ENCODE assay signal across 16 cellular contexts in the genomic region with DNA sequence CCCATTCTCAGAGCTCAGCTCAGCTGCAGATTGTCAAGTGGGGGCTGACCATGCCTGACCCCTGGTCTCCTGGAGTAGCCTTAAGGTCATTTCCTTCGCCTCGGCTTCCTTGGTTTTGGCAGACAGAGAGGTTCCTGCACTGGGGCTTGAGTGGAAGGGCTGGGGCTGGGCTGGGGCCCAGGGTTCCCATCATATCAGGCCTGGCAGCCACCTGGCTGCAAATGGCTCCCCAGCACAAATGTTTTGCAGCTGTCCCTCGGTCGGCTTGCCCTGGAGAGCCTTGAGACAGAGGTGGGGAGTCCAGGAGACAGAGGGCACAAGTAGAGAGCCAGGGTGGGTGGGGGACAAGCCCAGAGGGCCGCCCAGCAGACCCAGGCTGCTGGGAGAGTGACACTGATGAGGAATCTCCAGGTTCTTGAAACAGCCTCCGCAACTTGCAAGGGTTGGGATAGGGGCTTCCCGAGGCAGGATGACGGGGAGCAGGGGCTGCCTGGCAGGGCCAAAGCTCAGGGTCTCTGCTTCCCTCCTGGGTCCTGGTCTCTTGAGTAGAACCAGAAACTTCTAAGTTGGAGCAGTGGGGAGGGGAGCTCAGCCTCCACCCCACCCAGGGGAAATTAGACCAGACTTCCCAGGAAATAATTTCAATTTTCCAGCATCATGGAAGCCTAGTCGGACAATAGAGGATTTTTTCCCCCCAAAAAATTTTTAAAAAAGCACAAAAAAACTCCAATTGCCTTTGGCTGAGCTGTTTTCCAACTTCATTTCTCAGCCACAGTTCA. TPM values are rescaled to one million over a fixed set of nuclear protein-coding genes. Genes with fewer than 3 reads are reported as not detected.
DNase-seq lines count a peak whose midpoint lies in the region; ATAC-seq, FAIRE-seq and TF ChIP-seq lines count a peak whose summit lies in the region.
"Had no signal": no experiment of that assay in that cellular context is flagged by ENCODE, and none has a peak within 500 bp of the region (broad histone marks: within the 10 kb centered on the region; RNA-seq: fewer than 3 reads in every experiment).

No MANE protein-coding gene starts in this region.

- POLR2A ChIA-PET in A549 (lab: Yijun Ruan, JAX): interaction anchor here (0.5 to 12.0 kb wide), 15 partner anchors 10 to 349 kb away, joined by 3 to 177 read pairs (median 6); no protein-coding TSS in a partner anchor

- CTCF ChIA-PET in A549 (lab: Yijun Ruan, JAX): interaction anchor here (0.8 to 37.5 kb wide), 8 partner anchors 8 to 97 kb away, joined by 3 to 822 read pairs (median 16); a partner anchor contains a TSS

- H3K36me3 Mint-ChIP-seq in neural progenitor cell: peaks cover 1% of the 10 kb centered on the region
- H3K36me3 Mint-ChIP-seq: activated naive CD8-positive, alpha-beta T cell; naive B cell had no signal

- no peaks in the 10 kb centered on the region for H3K79me2 ChIP-seq in neural progenitor cell (ENCODE audit: low read depth)

- ATAC-seq in A549 (peak; percentile 0 to 2; a peak in 4 of 6 replicates), heart left ventricle (peak in 3 of 4 donors; percentile 27 to 28 (median 27)), HG02610 (IDR thresholded peaks at IDR 0.05; ENCODE audit: unreplicated experiment) (no peak)

- H3K9ac ChIP-seq in neural progenitor cell: no peak overlapping the region

- H3F3A ChIP-seq in neural progenitor cell (ENCODE audit: low read depth): no peaks in the 10 kb centered on the region

- H3K36me3 ChIP-seq in SJCRH30: no peaks in the 10 kb centered on the region
- H3K36me3 ChIP-seq in heart left ventricle: peaks cover 0 to 14% (median 4%) of the 10 kb centered on the region in 9 donors
- no peaks in the 10 kb centered on the region for H3K36me3 ChIP-seq in neural progenitor cell

- TF ChIP-seq CTCF in A549 (IDR thresholded peaks at IDR 0.05): no peak
- no peak for TF ChIP-seq CTCF in heart left ventricle (IDR thresholded peaks at IDR 0.05)
- TF ChIP-seq CTCF in neural progenitor cell (IDR thresholded peaks at IDR 0.05): no peak

- intact Hi-C loops in heart left ventricle (cut with DNase I) (no loop called here), posterior cingulate gyrus (cut with DNase I) (no loop called here)

- DNase-seq in A549 (ENCODE audit: low read depth in 1 of 2, low spot score in 1 of 2) (peak in 1 of 2 experiments; percentile 60), SJCRH30 (peak; percentile 32 to 51), heart left ventricle (peak in 1 of 5 donors; percentile 54), neural progenitor cell (ENCODE audit: low spot score) (no peak), SKM-1 (lab: John Stamatoyannopoulos, UW; ENCODE audit: unreplicated experiment) (no peak), NCI-H1436 treated with DMSO at 0.1 percent for 48 hours (lab: John Stamatoyannopoulos, UW) (no peak), posterior cingulate gyrus (no peak)
- DNase-seq: cortex of kidney, Kasumi-1, naive B cell, NCI-H2029 treated with DMSO at 0.1 percent for 48 hours, small intestine had no signal

- no peak for TF ChIP-seq EP300 in A549 (IDR thresholded peaks at IDR 0.05)

- FAIRE-seq in A549 (lab: Jason Lieb, UNC): no peak
- FAIRE-seq: D721Med, islet of Langerhans, small intestine had no signal

- no peaks in the 10 kb centered on the region for H3K9me3 Mint-ChIP-seq in neural progenitor cell
- H3K9me3 Mint-ChIP-seq: naive B cell had no signal

- no peak; a peak in 2 of 5 replicates for TF ChIP-seq RAD21 in A549 (conservative IDR thresholded peaks at IDR 0.05 in 1 of 2, IDR thresholded peaks at IDR 0.05 in 1 of 2)

- peak overlapping the region; percentile 71 to 90 for H3K27ac ChIP-seq in A549
- H3K27ac ChIP-seq in SJCRH30: no peak overlapping the region
- H3K27ac ChIP-seq in heart left ventricle: peak overlapping the region in 11 of 12 donors; percentile 11 to 78 (median 49)
- H3K27ac ChIP-seq in neural progenitor cell: no peak overlapping the region

- WGBS in A549 (ENCODE audit: missing lambda C conversion rate): 66% methylated on average over 7 of the region's 9 CpGs
- WGBS in heart left ventricle, 4 donors: 41 to 67% (median 46%) methylated on average over 5 to 9 of the region's 9 CpGs

- no peak overlapping the region for H3K4me3 Mint-ChIP-seq in neural progenitor cell
- H3K4me3 Mint-ChIP-seq: activated naive CD8-positive, alpha-beta T cell; naive B cell had no signal

- H3K27ac Mint-ChIP-seq in neural progenitor cell: peak overlapping the region; percentile 83
- H3K27ac Mint-ChIP-seq: activated naive CD8-positive, alpha-beta T cell had no signal

- no peak overlapping the region for H2AFZ ChIP-seq in neural progenitor cell (replicated peaks)

- peaks cover 45% of the 10 kb centered on the region for H3K4me1 Mint-ChIP-seq in neural progenitor cell

- TF ChIP-seq POLR2A in A549 (IDR thresholded peaks at IDR 0.05; ENCODE audit: low read length) (no peak), heart left ventricle (IDR thresholded peaks at IDR 0.05) (no peak)

- no peaks in the 10 kb centered on the region for H3K27me3 ChIP-seq in SJCRH30
- H3K27me3 ChIP-seq in heart left ventricle: no peaks in the 10 kb centered on the region
- no peaks in the 10 kb centered on the region for H3K27me3 ChIP-seq in neural progenitor cell

- H3K4me1 ChIP-seq in A549 (peaks cover 65% of the 10 kb centered on the region), SJCRH30 (peaks cover 28% of the 10 kb centered on the region), heart left ventricle (peaks cover 6 to 59% (median 34%) of the 10 kb centered on the region in 12 donors), neural progenitor cell (peaks cover 14% of the 10 kb centered on the region)

- no peaks in the 10 kb centered on the region for H3K9me3 ChIP-seq in A549
- H3K9me3 ChIP-seq in SJCRH30 (replicated peaks): no peaks in the 10 kb centered on the region
- H3K9me3 ChIP-seq in heart left ventricle: no peaks in the 10 kb centered on the region
- H3K9me3 ChIP-seq in neural progenitor cell (ENCODE audit: low read depth): no peaks in the 10 kb centered on the region

- H3K4me3 ChIP-seq in A549 (no peak overlapping the region), SJCRH30 (no peak overlapping the region), heart left ventricle (no peak overlapping the region), neural progenitor cell (no peak overlapping the region)

- H3K27me3 Mint-ChIP-seq in neural progenitor cell (ENCODE audit: insufficient read depth, low read depth): peaks cover 3% of the 10 kb centered on the region
- H3K27me3 Mint-ChIP-seq: activated naive CD8-positive, alpha-beta T cell; naive B cell had no signal

- H4K20me1 ChIP-seq in neural progenitor cell (ENCODE audit: low read depth): no peaks in the 10 kb centered on the region

- H3K4me2 ChIP-seq in A549 (peak overlapping the region; percentile 62), neural progenitor cell (peak overlapping the region; percentile 26)

TF ChIP-seq in A549, 52 proteins besides CTCF, POLR2A, EP300 and RAD21 (continues in another document):
- TF ChIP-seq CBX2 (IDR thresholded peaks at IDR 0.05; ENCODE audit: borderline replicate concordance, low read depth) (no peak), NR3C1 (IDR thresholded peaks at IDR 0.05) (no peak)
- TF ChIP-seq, protein P1, sequence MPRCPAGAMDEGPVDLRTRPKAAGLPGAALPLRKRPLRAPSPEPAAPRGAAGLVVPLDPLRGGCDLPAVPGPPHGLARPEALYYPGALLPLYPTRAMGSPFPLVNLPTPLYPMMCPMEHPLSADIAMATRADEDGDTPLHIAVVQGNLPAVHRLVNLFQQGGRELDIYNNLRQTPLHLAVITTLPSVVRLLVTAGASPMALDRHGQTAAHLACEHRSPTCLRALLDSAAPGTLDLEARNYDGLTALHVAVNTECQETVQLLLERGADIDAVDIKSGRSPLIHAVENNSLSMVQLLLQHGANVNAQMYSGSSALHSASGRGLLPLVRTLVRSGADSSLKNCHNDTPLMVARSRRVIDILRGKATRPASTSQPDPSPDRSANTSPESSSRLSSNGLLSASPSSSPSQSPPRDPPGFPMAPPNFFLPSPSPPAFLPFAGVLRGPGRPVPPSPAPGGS (IDR thresholded peaks at IDR 0.05): peak; percentile 55; the same call in 1 of the 3 replicates

RNA-seq across cellular contexts. Expression of a gene that starts 19.3 kb away (rescaled TPM):
- 1,080 and 1,577 TPM in 2 replicates for polyA plus RNA-seq in A549 (2011; rRNA removed)
- polyA plus RNA-seq in A549 (2012; cell fraction: cytosol; rRNA removed): 1,069 and 1,422 TPM in 2 replicates
- 982 and 1,044 TPM in 2 replicates for polyA plus RNA-seq in A549 (2012; cell fraction: nucleus; rRNA removed)
- 1,501 to 1,941 TPM (median 1,829 TPM) in 3 replicates for polyA plus RNA-seq in A549 (2017; fragmentation: RNase III; extraction: RNeasy Plus Mini Kit Qiagen cat#74134 plus additional on column Dnase treatment)
- polyA minus RNA-seq in A549 (2011; rRNA and poly(A)+ RNA removed): 1,444 and 1,452 TPM in 2 replicates
- 1.7 and 2.3 TPM in 2 replicates for total RNA-seq in SJCRH30 (2014; rRNA removed; shearing (Covaris generic))
- total RNA-seq in heart left ventricle: 100 to 1,000 TPM; 103 to 342 (median 129) TPM
- polyA plus RNA-seq in heart left ventricle: 100 to 1,000 TPM; 136 to 174 TPM
- total RNA-seq in neural progenitor cell (ENCODE audit: low replicate concordance): 14.4 and 20.3 TPM in 2 replicates

RNA-seq across cellular contexts. Expression of a gene that starts 38.9 kb away (rescaled TPM):
- polyA plus RNA-seq in A549 (2011; rRNA removed) (24.2 and 45.9 TPM in 2 replicates), A549 (2017; fragmentation: RNase III; extraction: RNeasy Plus Mini Kit Qiagen cat#74134 plus additional on column Dnase treatment) (61.6 to 75.9 TPM (median 73.5 TPM) in 3 replicates), heart left ventricle (not detected)
- polyA plus RNA-seq in A549 (2012; cell fraction: cytosol; rRNA removed): 18.0 and 30.2 TPM in 2 replicates
- 83.8 and 125 TPM in 2 replicates for polyA plus RNA-seq in A549 (2012; cell fraction: nucleus; rRNA removed)
- polyA minus RNA-seq in A549 (2011; rRNA and poly(A)+ RNA removed): 62.8 and 79.7 TPM in 2 replicates
- total RNA-seq in SJCRH30 (2014; rRNA removed; shearing (Covaris generic)): not detected in 2 replicates
- total RNA-seq in heart left ventricle (under 1 TPM in 2 of 9 donors, not detected in 7; 0.16 to 0.91 TPM), neural progenitor cell (ENCODE audit: low replicate concordance) (not detected in 2 replicates)

RNA-seq across cellular contexts. Expression of a gene that starts 44.8 kb away (rescaled TPM):
- polyA plus RNA-seq in A549 (2011; rRNA removed): 273 and 416 TPM in 2 replicates
- polyA plus RNA-seq in A549 (2012; cell fraction: cytosol; rRNA removed): 78.4 and 82.0 TPM in 2 replicates
- 75.2 and 121 TPM in 2 replicates for polyA plus RNA-seq in A549 (2012; cell fraction: nucleus; rRNA removed)
- polyA plus RNA-seq in A549 (2017; fragmentation: RNase III; extraction: RNeasy Plus Mini Kit Qiagen cat#74134 plus additional on column Dnase treatment): 210 to 241 TPM (median 226 TPM) in 3 replicates
- polyA minus RNA-seq in A549 (2011; rRNA and poly(A)+ RNA removed): 83.1 and 83.3 TPM in 2 replicates
- 524 and 583 TPM in 2 replicates for total RNA-seq in SJCRH30 (2014; rRNA removed; shearing (Covaris generic))
- 10 to 100 TPM in 1 of 9 donors, 1 to 10 TPM in 5, under 1 TPM in 3; 0.39 to 28.9 (median 1.7) TPM for total RNA-seq in heart left ventricle
- polyA plus RNA-seq in heart left ventricle: under 1 TPM; 0.11 to 0.28 TPM
- total RNA-seq in neural progenitor cell (ENCODE audit: low replicate concordance): 566 and 968 TPM in 2 replicates

Comparison
In these comparisons a context has a peak if more than half of its experiments do, and no peak if none do; other contexts are left out.
1. DNase-seq: peak in SJCRH30 (2 of 2); none in neural progenitor cell (single experiment), SKM-1 (single experiment), NCI-H1436 treated with DMSO at 0.1 percent for 48 hours (single experiment) and posterior cingulate gyrus (0 of 10).
2. H3K27ac ChIP-seq: peak in A549 (2 of 2) and heart left ventricle (11 of 12); none in SJCRH30 (single experiment) and neural progenitor cell (single experiment).
3. RNA of a gene that starts 44.8 kb away (total RNA-seq): 566 to 968 TPM in neural progenitor cell and 524 to 583 TPM in SJCRH30; 0.39 to 28.9 TPM in heart left ventricle; every median in the first group is over 10 times any median in the second.